Comparison of ENCODE assay signal across 8 cellular contexts in genomic region chr6:3209114-3210023, GRCh38.
DNase-seq lines count a peak whose midpoint lies in the region; ATAC-seq lines count a peak whose summit lies in the region.

No MANE protein-coding gene starts in this region.

- no peak overlapping the region for H3K4me3 Mint-ChIP-seq in activated naive CD4-positive, alpha-beta T cell treated with anti-CD3 and anti-CD28 coated beads, Interleukin-2, amount 50 U/mL, for 24 hours

- peaks cover 20% of the 10 kb centered on the region for H3K4me1 Mint-ChIP-seq in activated naive CD4-positive, alpha-beta T cell treated with anti-CD3 and anti-CD28 coated beads, Interleukin-2, amount 50 U/mL, for 24 hours

- peaks cover 2% of the 10 kb centered on the region for H3K36me3 Mint-ChIP-seq in activated naive CD4-positive, alpha-beta T cell treated with anti-CD3 and anti-CD28 coated beads, Interleukin-2, amount 50 U/mL, for 24 hours

- H3K9me3 Mint-ChIP-seq in activated naive CD4-positive, alpha-beta T cell treated with anti-CD3 and anti-CD28 coated beads, Interleukin-2, amount 50 U/mL, for 24 hours, result peaks cover 5% of the 10 kb centered on the region

- H3K27me3 Mint-ChIP-seq in activated naive CD4-positive, alpha-beta T cell treated with anti-CD3 and anti-CD28 coated beads, Interleukin-2, amount 50 U/mL, for 24 hours, result peaks cover 15% of the 10 kb centered on the region

- DNase-seq in activated CD4-positive, alpha-beta T cell treated with anti-CD3 and anti-CD28 coated beads for 24 hours (ENCODE audit: low read depth in 2 of 2), result peak; percentile 52 to 59
- DNase-seq in activated CD4-positive, alpha-beta T cell treated with anti-CD3 and anti-CD28 coated beads for 1 hour, result no peak
- DNase-seq in NCI-H748 treated with DMSO at 0.1 percent for 48 hours (lab: John Stamatoyannopoulos, UW) (peak; percentile 50), iPS DF 19.7 (ENCODE audit: low read depth, low spot score) (peak; percentile 97), NCI-H1105 (lab: John Stamatoyannopoulos, UW) (no peak)
- DNase-seq in stimulated activated CD4-positive, alpha-beta T cell treated with anti-CD3 and anti-CD28 coated beads, Interleukin-2, amount 100 ng/mL, for 4 hours (ENCODE audit: low read depth), result peak; percentile 36

- peak overlapping the region; percentile 90 for H3K27ac Mint-ChIP-seq in activated naive CD4-positive, alpha-beta T cell treated with anti-CD3 and anti-CD28 coated beads, Interleukin-2, amount 50 U/mL, for 24 hours

- ATAC-seq in HG02870 (IDR thresholded peaks at IDR 0.05; ENCODE audit: unreplicated experiment), result peak; percentile 47

Comparison
In these comparisons a context has a peak if more than half of its experiments do, and no peak if none do; other contexts are left out.
1. DNase-seq: peak in activated CD4-positive, alpha-beta T cell treated with anti-CD3 and anti-CD28 coated beads for 24 hours (2 of 2), NCI-H748 treated with DMSO at 0.1 percent for 48 hours (single experiment), iPS DF 19.7 (single experiment) and stimulated activated CD4-positive, alpha-beta T cell treated with anti-CD3 and anti-CD28 coated beads, Interleukin-2, amount 100 ng/mL, for 4 hours (single experiment); none in activated CD4-positive, alpha-beta T cell treated with anti-CD3 and anti-CD28 coated beads for 1 hour (single experiment) and NCI-H1105 (single experiment).